ENCODE assay signal across 1 cellular context in the genomic region with DNA sequence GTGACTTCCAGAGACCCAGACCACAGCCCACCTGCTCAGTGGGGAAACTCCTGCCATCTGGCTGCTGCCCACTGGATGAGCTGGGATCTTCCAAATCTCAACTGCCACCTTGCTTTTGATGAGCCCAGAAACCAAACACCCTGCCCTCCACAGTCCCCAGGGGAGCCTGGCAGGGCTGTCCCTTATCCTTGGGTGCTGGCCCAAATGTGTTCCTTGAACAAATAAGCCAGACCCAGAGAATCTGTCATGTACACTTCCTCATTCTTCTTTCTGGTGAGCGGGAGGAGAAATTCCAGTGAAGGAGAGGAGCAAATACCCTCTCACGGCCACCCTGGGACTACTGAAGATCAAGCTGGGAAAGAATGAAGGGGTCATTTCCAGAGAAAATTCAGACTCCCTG.
TF ChIP-seq lines count a peak whose summit lies in the region.

No MANE protein-coding gene starts in this region.

TF ChIP-seq in K562, 482 proteins besides CTCF, POLR2A, EP300 and RAD21:
- TF ChIP-seq C11orf30 (IDR thresholded peaks at IDR 0.05; ENCODE audit: low read depth) = no peak
- TF ChIP-seq, protein P1, sequence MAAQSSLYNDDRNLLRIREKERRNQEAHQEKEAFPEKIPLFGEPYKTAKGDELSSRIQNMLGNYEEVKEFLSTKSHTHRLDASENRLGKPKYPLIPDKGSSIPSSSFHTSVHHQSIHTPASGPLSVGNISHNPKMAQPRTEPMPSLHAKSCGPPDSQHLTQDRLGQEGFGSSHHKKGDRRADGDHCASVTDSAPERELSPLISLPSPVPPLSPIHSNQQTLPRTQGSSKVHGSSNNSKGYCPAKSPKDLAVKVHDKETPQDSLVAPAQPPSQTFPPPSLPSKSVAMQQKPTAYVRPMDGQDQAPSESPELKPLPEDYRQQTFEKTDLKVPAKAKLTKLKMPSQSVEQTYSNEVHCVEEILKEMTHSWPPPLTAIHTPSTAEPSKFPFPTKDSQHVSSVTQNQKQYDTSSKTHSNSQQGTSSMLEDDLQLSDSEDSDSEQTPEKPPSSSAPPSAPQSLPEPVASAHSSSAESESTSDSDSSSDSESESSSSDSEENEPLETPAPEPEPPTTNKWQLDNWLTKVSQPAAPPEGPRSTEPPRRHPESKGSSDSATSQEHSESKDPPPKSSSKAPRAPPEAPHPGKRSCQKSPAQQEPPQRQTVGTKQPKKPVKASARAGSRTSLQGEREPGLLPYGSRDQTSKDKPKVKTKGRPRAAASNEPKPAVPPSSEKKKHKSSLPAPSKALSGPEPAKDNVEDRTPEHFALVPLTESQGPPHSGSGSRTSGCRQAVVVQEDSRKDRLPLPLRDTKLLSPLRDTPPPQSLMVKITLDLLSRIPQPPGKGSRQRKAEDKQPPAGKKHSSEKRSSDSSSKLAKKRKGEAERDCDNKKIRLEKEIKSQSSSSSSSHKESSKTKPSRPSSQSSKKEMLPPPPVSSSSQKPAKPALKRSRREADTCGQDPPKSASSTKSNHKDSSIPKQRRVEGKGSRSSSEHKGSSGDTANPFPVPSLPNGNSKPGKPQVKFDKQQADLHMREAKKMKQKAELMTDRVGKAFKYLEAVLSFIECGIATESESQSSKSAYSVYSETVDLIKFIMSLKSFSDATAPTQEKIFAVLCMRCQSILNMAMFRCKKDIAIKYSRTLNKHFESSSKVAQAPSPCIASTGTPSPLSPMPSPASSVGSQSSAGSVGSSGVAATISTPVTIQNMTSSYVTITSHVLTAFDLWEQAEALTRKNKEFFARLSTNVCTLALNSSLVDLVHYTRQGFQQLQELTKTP (IDR thresholded peaks at IDR 0.05; ENCODE audit: low read depth in 1 of 2, partially characterized antibody in 2 of 2) = no peak
- TF ChIP-seq GABPA (tag; conservative IDR thresholded peaks at IDR 0.05; ENCODE audit: low read depth) = no peak
- TF ChIP-seq SPI1 (IDR thresholded peaks at IDR 0.05; ENCODE audit: borderline replicate concordance, low read depth, low read length) = peak; percentile 74
